Comparison of ENCODE assay signal across 20 cellular contexts in the genomic region with DNA sequence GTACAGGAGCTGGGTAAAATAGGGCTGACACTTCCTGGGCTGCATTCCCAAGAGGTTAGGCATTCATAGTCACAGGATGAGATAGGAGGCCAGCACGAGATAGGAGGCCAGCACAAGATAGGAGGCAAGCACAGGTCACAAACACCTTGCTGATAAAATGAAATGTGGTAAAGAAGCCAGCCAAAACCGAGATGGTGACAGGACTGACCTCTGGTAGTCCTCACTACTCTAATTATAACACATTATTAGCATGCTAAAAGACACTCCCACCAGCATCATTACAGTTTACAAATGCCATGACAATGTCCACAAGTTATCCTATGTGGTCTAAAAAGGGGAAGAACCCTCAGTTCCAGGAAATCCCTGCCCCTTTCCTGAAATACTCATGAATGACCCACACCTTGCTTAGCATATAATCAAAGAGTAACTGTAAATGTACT. TPM values are rescaled to one million over a fixed set of nuclear protein-coding genes. Genes with fewer than 3 reads are reported as not detected.
DNase-seq lines count a peak whose midpoint lies in the region; ATAC-seq, FAIRE-seq and TF ChIP-seq lines count a peak whose summit lies in the region.
"Had no signal": no experiment of that assay in that cellular context is flagged by ENCODE, and none has a peak within 500 bp of the region (broad histone marks: within the 10 kb centered on the region; RNA-seq: fewer than 3 reads in every experiment).

No MANE protein-coding gene starts in this region.

- H3K4me3 ChIP-seq in K562 (no peak overlapping the region), hepatocyte (no peak overlapping the region), upper lobe of right lung (no peak overlapping the region)

- no peaks in the 10 kb centered on the region for H3K36me3 Mint-ChIP-seq in activated CD4-positive, alpha-beta memory T cell treated with anti-CD3 and anti-CD28 coated beads, Interleukin-2, amount 10 ng/mL, durations not matched to agents 7 days and 5 days (ENCODE audit: low read depth)

- intact Hi-C loops in K562 (cut with micrococcal nuclease): no loop called here
- intact Hi-C loops in upper lobe of right lung (cut with DNase I): no loop called here

- TF ChIP-seq EP300 in K562 (IDR thresholded peaks at IDR 0.05; ENCODE audit: low read length): no peak

- no TSS peak for BruUV-seq in K562 (replicated peaks; lab: Mats Ljungman, UMichigan)

- ATAC-seq in K562 (no peak), upper lobe of right lung (peak; percentile 48), GM19351 (IDR thresholded peaks at IDR 0.05; ENCODE audit: unreplicated experiment) (no peak)
- ATAC-seq: activated T-helper 17 cell treated with anti-CD3 and anti-CD28 coated beads, Interleukin-2, amount 50 U/mL, for 72 hours; effector memory CD8-positive, alpha-beta T cell; Panc1 had no signal

- H3K9me2 ChIP-seq in hepatocyte (replicated peaks; ENCODE audit: insufficient read depth): no peaks in the 10 kb centered on the region

- no peak overlapping the region for H3K9ac ChIP-seq in K562 (ENCODE audit: insufficient read depth in 1 of 2, low read depth in 2 of 2, low read length in 2 of 2)

- peak; percentile 56 for DNase-seq in M059J (ENCODE audit: low read depth)
- DNase-seq in K562 (ENCODE audit: extremely low read depth in 1 of 4, low spot score in 3 of 4): peak in 1 of 4 experiments; percentile 50
- peak; percentile 57 for DNase-seq in hepatocyte (ENCODE audit: low spot score)
- DNase-seq in upper lobe of right lung: no peak
- no peak for DNase-seq in activated CD4-positive, alpha-beta memory T cell treated with anti-CD3 and anti-CD28 coated beads, Interleukin-2, amount 10 ng/mL, durations not matched to agents 7 days and 5 days
- no peak for DNase-seq in NCI-H2171 (lab: John Stamatoyannopoulos, UW)
- DNase-seq: BE2C; effector memory CD8-positive, alpha-beta T cell; NCI-H1105; NCI-H774; stimulated activated CD4-positive, alpha-beta T cell treated with anti-CD3 and anti-CD28 coated beads, Interleukin-4, amount 100 ng/mL, for 24 hours; stimulated activated CD8-positive, alpha-beta memory T cell treated with anti-CD3 and anti-CD28 coated beads, Interleukin-4, amount 100 ng/mL, for 48 hours had no signal

- H3K79me2 ChIP-seq in K562 (ENCODE audit: control insufficient read depth, insufficient read depth, low read length) (no peaks in the 10 kb centered on the region), hepatocyte (no peaks in the 10 kb centered on the region)

- H3K9me3 Mint-ChIP-seq in activated CD4-positive, alpha-beta memory T cell treated with anti-CD3 and anti-CD28 coated beads, Interleukin-2, amount 10 ng/mL, durations not matched to agents 7 days and 5 days: peaks cover 13% of the 10 kb centered on the region

- H3K4me2 ChIP-seq in K562 (ENCODE audit: insufficient read depth, low read length) (peak overlapping the region; percentile 17; the same call in 1 of the 2 replicates), hepatocyte (no peak overlapping the region)

- POLR2A ChIA-PET in K562 (lab: Yijun Ruan, JAX): interaction anchor here (0.6 to 1.7 kb wide), 4 partner anchors 8 to 59 kb away, joined by 3 to 5 read pairs (median 3); no protein-coding TSS in a partner anchor
- POLR2A ChIA-PET in activated CD4-positive, alpha-beta memory T cell treated with anti-CD3 and anti-CD28 coated beads, Interleukin-2, amount 10 ng/mL, durations not matched to agents 7 days and 5 days (lab: Charles Lee): no interaction called here

- H3K9me3 ChIP-seq in K562 (replicated peaks; ENCODE audit: control insufficient read depth, insufficient read depth, low read depth, low read length) (no peaks in the 10 kb centered on the region; the same call in 1 of the 2 replicates), hepatocyte (ENCODE audit: low read depth) (no peaks in the 10 kb centered on the region), upper lobe of right lung (no peaks in the 10 kb centered on the region)
- H3K9me3 ChIP-seq: BE2C had no signal

- no peak overlapping the region for H3K4me3 Mint-ChIP-seq in activated CD4-positive, alpha-beta memory T cell treated with anti-CD3 and anti-CD28 coated beads, Interleukin-2, amount 10 ng/mL, durations not matched to agents 7 days and 5 days
- H3K4me3 Mint-ChIP-seq: activated T-helper 17 cell treated with anti-CD3 and anti-CD28 coated beads, Interleukin-2, amount 50 U/mL, for 72 hours; central memory CD8-positive, alpha-beta T cell; effector memory CD8-positive, alpha-beta T cell had no signal

- in situ Hi-C loops in K562 (cut with MboI): no loop called here

- WGBS in K562 (ENCODE audit: insufficient coverage, low coverage, missing lambda C conversion rate): 0% methylated on average over 2 of the region's 2 CpGs
- WGBS in hepatocyte (ENCODE audit: low lambda C conversion rate, missing lambda C conversion rate): 39% methylated on average over 2 of the region's 2 CpGs

- no peaks in the 10 kb centered on the region for H3K9me1 ChIP-seq in K562 (ENCODE audit: control insufficient read depth, insufficient read depth, low read length)

- no peak for TF ChIP-seq POLR2A in K562 (conservative IDR thresholded peaks at IDR 0.05)

- TF ChIP-seq CTCF in K562 (IDR thresholded peaks at IDR 0.05 in 2 of 3, conservative IDR thresholded peaks at IDR 0.05 in 1 of 3; ENCODE audit: insufficient read depth in 2 of 3, low read depth in 1 of 3, low read length in 3 of 3) (no peak), hepatocyte (IDR thresholded peaks at IDR 0.05; ENCODE audit: poor library complexity) (no peak), upper lobe of right lung (IDR thresholded peaks at IDR 0.05) (no peak)

- no peak for TF ChIP-seq RAD21 in K562 (CRISPR knock-in tag; conservative IDR thresholded peaks at IDR 0.05 in 1 of 2, IDR thresholded peaks at IDR 0.05 in 1 of 2)

- no peaks in the 10 kb centered on the region for H3K27me3 ChIP-seq in K562 (ENCODE audit: control insufficient read depth in 2 of 2, insufficient read depth in 2 of 2, low read length in 2 of 2)
- no peaks in the 10 kb centered on the region for H3K27me3 ChIP-seq in hepatocyte
- no peaks in the 10 kb centered on the region for H3K27me3 ChIP-seq in upper lobe of right lung
- H3K27me3 ChIP-seq: BE2C had no signal

- H3K4me1 ChIP-seq in K562 (replicated peaks in 1 of 2; ENCODE audit: control insufficient read depth in 2 of 2, insufficient read depth in 2 of 2, low read length in 2 of 2) (peaks cover 29 to 52% of the 10 kb centered on the region in 2 experiments), hepatocyte (ENCODE audit: insufficient read depth) (peaks cover 33% of the 10 kb centered on the region), upper lobe of right lung (peaks cover 12% of the 10 kb centered on the region)

- H3K36me3 ChIP-seq in K562 (ENCODE audit: control insufficient read depth, insufficient read depth, low read length) (no peaks in the 10 kb centered on the region), hepatocyte (replicated peaks; ENCODE audit: insufficient read depth, low read depth) (no peaks in the 10 kb centered on the region), upper lobe of right lung (no peaks in the 10 kb centered on the region)
- H3K36me3 ChIP-seq: BE2C had no signal

- H2AFZ ChIP-seq in K562 (ENCODE audit: low read depth, low read length) (no peak overlapping the region), hepatocyte (no peak overlapping the region)

- H3K27me3 Mint-ChIP-seq in activated CD4-positive, alpha-beta memory T cell treated with anti-CD3 and anti-CD28 coated beads, Interleukin-2, amount 10 ng/mL, durations not matched to agents 7 days and 5 days: no peaks in the 10 kb centered on the region

- H3K27ac ChIP-seq in K562 (ENCODE audit: extremely low read depth, low read depth, low read length) (peak overlapping the region; percentile 36; the same call in 1 of the 3 replicates), hepatocyte (peak overlapping the region; percentile 91), upper lobe of right lung (no peak overlapping the region)
- H3K27ac ChIP-seq: VCaP had no signal

- no peak for FAIRE-seq in K562 (lab: Jason Lieb, UNC)
- FAIRE-seq: H54 had no signal

- H3K4me1 Mint-ChIP-seq in activated CD4-positive, alpha-beta memory T cell treated with anti-CD3 and anti-CD28 coated beads, Interleukin-2, amount 10 ng/mL, durations not matched to agents 7 days and 5 days: peaks cover 7% of the 10 kb centered on the region
- H3K4me1 Mint-ChIP-seq: activated T-helper 17 cell treated with anti-CD3 and anti-CD28 coated beads, Interleukin-2, amount 50 U/mL, for 72 hours; central memory CD8-positive, alpha-beta T cell had no signal

- no peaks in the 10 kb centered on the region for H4K20me1 ChIP-seq in K562 (replicated peaks; ENCODE audit: control insufficient read depth, insufficient read depth, low read length)
- H4K20me1 ChIP-seq in hepatocyte (ENCODE audit: insufficient read depth, poor library complexity, severe bottlenecking): no peaks in the 10 kb centered on the region

- no peak overlapping the region for H3K27ac Mint-ChIP-seq in activated CD4-positive, alpha-beta memory T cell treated with anti-CD3 and anti-CD28 coated beads, Interleukin-2, amount 10 ng/mL, durations not matched to agents 7 days and 5 days
- H3K27ac Mint-ChIP-seq: activated T-helper 17 cell treated with anti-CD3 and anti-CD28 coated beads, Interleukin-2, amount 50 U/mL, for 72 hours; effector memory CD8-positive, alpha-beta T cell had no signal

- CTCF ChIA-PET in K562 (lab: Yijun Ruan, JAX; ENCODE audit: low intra/inter-chr PET ratio): no interaction called here
- CTCF ChIA-PET in activated CD4-positive, alpha-beta memory T cell treated with anti-CD3 and anti-CD28 coated beads, Interleukin-2, amount 10 ng/mL, durations not matched to agents 7 days and 5 days (lab: Charles Lee): no interaction called here

RNA-seq across cellular contexts. Expression of gene IGSF23, which starts 20.9 kb away (rescaled TPM):
- 0.22 and 0.81 TPM in 2 replicates for total RNA-seq in M059J (2014; rRNA removed; shearing (Covaris generic))
- not detected in 2 replicates for total RNA-seq in K562 (2011; cell fraction: chromatin; rRNA removed; ENCODE audit: low replicate concordance)
- total RNA-seq in K562 (2011; cell fraction: nucleolus; rRNA removed): not detected in 2 replicates
- not detected in 2 replicates for total RNA-seq in K562 (2011; cell fraction: nucleoplasm; rRNA removed)
- not detected in 2 replicates for total RNA-seq in K562 (2014; rRNA removed)
- total RNA-seq in K562 (2014; rRNA removed; fragmentation: Illumina TruSeq; extraction: Trizol): not detected in 2 replicates
- total RNA-seq in K562 (2015; rRNA removed; fragmentation: Illumina TruSeq; extraction: Trizol): not detected in 2 replicates
- total RNA-seq in K562 (2021): not detected in 2 replicates
- polyA plus RNA-seq in K562 (2011; rRNA removed): not detected in 2 replicates
- polyA plus RNA-seq in K562 (2011; cell fraction: cytosol; rRNA removed): not detected in 2 replicates
- not detected in 2 replicates for polyA plus RNA-seq in K562 (2011; cell fraction: nucleus; rRNA removed)
- polyA plus RNA-seq in K562 (2012): not detected in 2 replicates
- polyA plus RNA-seq in K562 (2014; fragmentation: Illumina TruSeq; extraction: Trizol): not detected in 2 replicates
- polyA plus RNA-seq in K562 (2014; fragmentation: Nextera tagmentation; extraction: Ambion mirVana): not detected
- not detected in 2 replicates for polyA plus RNA-seq in K562 (2014; rRNA removed)
- not detected in 2 replicates for polyA minus RNA-seq in K562 (2011; rRNA and poly(A)+ RNA removed)
- not detected in 2 replicates for polyA minus RNA-seq in K562 (2011; cell fraction: cytosol; rRNA and poly(A)+ RNA removed)
- polyA minus RNA-seq in K562 (2011; cell fraction: nucleus; rRNA and poly(A)+ RNA removed): not detected in 2 replicates
- total RNA-seq in hepatocyte: 2.1 TPM in 2 replicates
- 0.21 and 3.8 TPM in 2 replicates for polyA plus RNA-seq in hepatocyte
- total RNA-seq in upper lobe of right lung: not detected
- total RNA-seq in activated CD4-positive, alpha-beta memory T cell treated with anti-CD3 and anti-CD28 coated beads, Interleukin-2, amount 10 ng/mL, durations not matched to agents 7 days and 5 days: not detected
- total RNA-seq: activated T-helper 17 cell treated with anti-CD3 and anti-CD28 coated beads, Interleukin-2, amount 50 U/mL, for 72 hours; osteoblast; temporal lobe had no signal

RNA-seq across cellular contexts. Expression of gene PVR, which starts 51.2 kb away (rescaled TPM):
- 95.2 and 146 TPM in 2 replicates for total RNA-seq in M059J (2014; rRNA removed; shearing (Covaris generic))
- 8.9 and 19.4 TPM in 2 replicates for total RNA-seq in K562 (2011; cell fraction: chromatin; rRNA removed; ENCODE audit: low replicate concordance)
- total RNA-seq in K562 (2011; cell fraction: nucleolus; rRNA removed): 20.8 and 21.8 TPM in 2 replicates
- total RNA-seq in K562 (2011; cell fraction: nucleoplasm; rRNA removed): 16.2 and 17.5 TPM in 2 replicates
- 13.8 and 17.0 TPM in 2 replicates for total RNA-seq in K562 (2014; rRNA removed)
- total RNA-seq in K562 (2014; rRNA removed; fragmentation: Illumina TruSeq; extraction: Trizol): 8.3 and 9.8 TPM in 2 replicates
- total RNA-seq in K562 (2015; rRNA removed; fragmentation: Illumina TruSeq; extraction: Trizol): 9.8 and 10.8 TPM in 2 replicates
- total RNA-seq in K562 (2021): 13.3 and 14.5 TPM in 2 replicates
- 6.5 and 9.2 TPM in 2 replicates for polyA plus RNA-seq in K562 (2011; rRNA removed)
- 11.9 and 12.0 TPM in 2 replicates for polyA plus RNA-seq in K562 (2011; cell fraction: cytosol; rRNA removed)
- 7.9 and 9.4 TPM in 2 replicates for polyA plus RNA-seq in K562 (2011; cell fraction: nucleus; rRNA removed)
- 8.0 and 21.3 TPM in 2 replicates for polyA plus RNA-seq in K562 (2012)
- 13.9 and 14.0 TPM in 2 replicates for polyA plus RNA-seq in K562 (2014; fragmentation: Illumina TruSeq; extraction: Trizol)
- 1 to 10 TPM in 1 of 2 experiments, under 1 TPM in 1; 0.89 to 1.5 TPM for polyA plus RNA-seq in K562 (2014; fragmentation: Nextera tagmentation; extraction: Ambion mirVana)
- 9.1 and 10.9 TPM in 2 replicates for polyA plus RNA-seq in K562 (2014; rRNA removed)
- 7.5 and 7.7 TPM in 2 replicates for polyA minus RNA-seq in K562 (2011; rRNA and poly(A)+ RNA removed)
- 6.1 and 6.3 TPM in 2 replicates for polyA minus RNA-seq in K562 (2011; cell fraction: cytosol; rRNA and poly(A)+ RNA removed)
- polyA minus RNA-seq in K562 (2011; cell fraction: nucleus; rRNA and poly(A)+ RNA removed): 6.3 and 8.7 TPM in 2 replicates
- total RNA-seq in hepatocyte: 123 and 124 TPM in 2 replicates
- polyA plus RNA-seq in hepatocyte: 76.4 and 85.6 TPM in 2 replicates
- total RNA-seq in upper lobe of right lung: 40.8 TPM
- total RNA-seq in activated CD4-positive, alpha-beta memory T cell treated with anti-CD3 and anti-CD28 coated beads, Interleukin-2, amount 10 ng/mL, durations not matched to agents 7 days and 5 days: 1 to 10 TPM; 1.7 to 2.1 TPM

Comparison
In these comparisons a context has a peak if more than half of its experiments do, and no peak if none do; other contexts are left out.
1. DNase-seq: peak in M059J (single experiment) and hepatocyte (single experiment); none in upper lobe of right lung (single experiment), activated CD4-positive, alpha-beta memory T cell treated with anti-CD3 and anti-CD28 coated beads, Interleukin-2, amount 10 ng/mL, durations not matched to agents 7 days and 5 days (single experiment) and NCI-H2171 (single experiment).